10 cellular contexts compared by ENCODE assay signal in genomic region chr1:161531986-161532875, GRCh38. TPM values are rescaled to one million over a fixed set of nuclear protein-coding genes. Genes with fewer than 3 reads are reported as not detected.
A peak's percentile ranks its signal among the peaks of the same experiment; 100 is the strongest.
DNase-seq lines count a peak whose midpoint lies in the region; ATAC-seq and TF ChIP-seq lines count a peak whose summit lies in the region.
"Had no signal": no experiment of that assay in that cellular context is flagged by ENCODE, and none has a peak within 500 bp of the region (broad histone marks: within the 10 kb centered on the region; RNA-seq: fewer than 3 reads in every experiment).

No MANE protein-coding gene starts in this region.

- no peak for ATAC-seq in activated naive CD8-positive, alpha-beta T cell treated with anti-CD3 and anti-CD28 coated beads, Interleukin-2, amount 10 ng/mL, durations not matched to agents 7 days and 5 days (ENCODE audit: low read depth)
- ATAC-seq in GM19023 (IDR thresholded peaks at IDR 0.05; ENCODE audit: unreplicated experiment), result no peak

- H3K27me3 Mint-ChIP-seq in T-helper 1 cell treated with Interleukin-12 subunit alpha and Interleukin-12 subunit beta and Interleukin-4 antibody, amounts not matched to agents 30 μg/mL and 1 μg/mL, for 36 hours (ENCODE audit: low read depth), result peaks cover 22% of the 10 kb centered on the region
- H3K27me3 Mint-ChIP-seq in activated naive CD8-positive, alpha-beta T cell treated with anti-CD3 and anti-CD28 coated beads, Interleukin-2, amount 10 ng/mL, durations not matched to agents 7 days and 5 days, result peaks cover 5% of the 10 kb centered on the region

- H3K9me3 ChIP-seq in iPS-15b (ENCODE audit: control insufficient read depth, insufficient read depth, low read length) (no peaks in the 10 kb centered on the region), stomach smooth muscle (ENCODE audit: control insufficient read depth in 2 of 2, low read length in 2 of 2) (no peaks in the 10 kb centered on the region)

- H3K4me1 ChIP-seq in iPS-15b (ENCODE audit: control insufficient read depth, insufficient read depth, low read length) (no peaks in the 10 kb centered on the region), stomach smooth muscle (ENCODE audit: control insufficient read depth, insufficient read depth, low read length) (no peaks in the 10 kb centered on the region)

- in situ Hi-C loops in GM13976 (cut with MboI; ENCODE audit: low sequenced_read_pairs, unreplicated experiment), result no loop called here

- no peak overlapping the region for H3K9ac ChIP-seq in iPS-15b (ENCODE audit: low read depth, low read length)
- peak overlapping the region in 1 of 2 donors; percentile 9 for H3K9ac ChIP-seq in stomach smooth muscle (ENCODE audit: low read length in 2 of 2)

- no peak overlapping the region for H3K27ac ChIP-seq in stomach smooth muscle (ENCODE audit: low read length)

- peaks cover 24% of the 10 kb centered on the region for H3K4me1 Mint-ChIP-seq in T-helper 1 cell treated with Interleukin-12 subunit alpha and Interleukin-12 subunit beta and Interleukin-4 antibody, amounts not matched to agents 30 μg/mL and 1 μg/mL, for 36 hours (ENCODE audit: low read depth)
- peaks cover 20% of the 10 kb centered on the region for H3K4me1 Mint-ChIP-seq in activated naive CD8-positive, alpha-beta T cell treated with anti-CD3 and anti-CD28 coated beads, Interleukin-2, amount 10 ng/mL, durations not matched to agents 7 days and 5 days

- H3K27me3 ChIP-seq in iPS-15b (ENCODE audit: control insufficient read depth, insufficient read depth, low read length), result peaks cover 22% of the 10 kb centered on the region
- no peaks in the 10 kb centered on the region for H3K27me3 ChIP-seq in stomach smooth muscle (ENCODE audit: control insufficient read depth in 1 of 2, insufficient read depth in 2 of 2, low read length in 2 of 2)

- peaks cover 13% of the 10 kb centered on the region for H3K36me3 Mint-ChIP-seq in T-helper 1 cell treated with Interleukin-12 subunit alpha and Interleukin-12 subunit beta and Interleukin-4 antibody, amounts not matched to agents 30 μg/mL and 1 μg/mL, for 36 hours (ENCODE audit: low read depth)
- no peaks in the 10 kb centered on the region for H3K36me3 Mint-ChIP-seq in activated naive CD8-positive, alpha-beta T cell treated with anti-CD3 and anti-CD28 coated beads, Interleukin-2, amount 10 ng/mL, durations not matched to agents 7 days and 5 days

- H3K36me3 ChIP-seq in iPS-15b (ENCODE audit: control insufficient read depth, insufficient read depth, low read length), result no peaks in the 10 kb centered on the region
- H3K36me3 ChIP-seq in stomach smooth muscle (ENCODE audit: control insufficient read depth in 2 of 2, insufficient read depth in 2 of 2, low read length in 2 of 2), result no peaks in the 10 kb centered on the region

- DNase-seq in T-helper 1 cell, result no peak
- no peak for DNase-seq in activated naive CD8-positive, alpha-beta T cell treated with anti-CD3 and anti-CD28 coated beads, Interleukin-2, amount 10 ng/mL, durations not matched to agents 7 days and 5 days
- no peak for DNase-seq in GM13976 (ENCODE audit: low spot score)
- no peak for DNase-seq in 8988T
- DNase-seq: NCI-H524 had no signal

- peak overlapping the region; percentile 18 for H3K4me3 Mint-ChIP-seq in T-helper 1 cell treated with Interleukin-12 subunit alpha and Interleukin-12 subunit beta and Interleukin-4 antibody, amounts not matched to agents 30 μg/mL and 1 μg/mL, for 36 hours
- H3K4me3 Mint-ChIP-seq in activated naive CD8-positive, alpha-beta T cell treated with anti-CD3 and anti-CD28 coated beads, Interleukin-2, amount 10 ng/mL, durations not matched to agents 7 days and 5 days, result peak overlapping the region; percentile 27

- no peaks in the 10 kb centered on the region for H3K9me3 Mint-ChIP-seq in T-helper 1 cell treated with Interleukin-12 subunit alpha and Interleukin-12 subunit beta and Interleukin-4 antibody, amounts not matched to agents 30 μg/mL and 1 μg/mL, for 36 hours
- no peaks in the 10 kb centered on the region for H3K9me3 Mint-ChIP-seq in activated naive CD8-positive, alpha-beta T cell treated with anti-CD3 and anti-CD28 coated beads, Interleukin-2, amount 10 ng/mL, durations not matched to agents 7 days and 5 days
- H3K9me3 Mint-ChIP-seq: central memory CD8-positive, alpha-beta T cell had no signal

- no peak for TF ChIP-seq CTCF in GM13976 (IDR thresholded peaks at IDR 0.05; ENCODE audit: borderline replicate concordance, control extremely low read depth, extremely low read depth, insufficient read depth, missing control alignments)

- H3K4me3 ChIP-seq in iPS-15b (ENCODE audit: low read depth, low read length) (peak overlapping the region; percentile 72), stomach smooth muscle (ENCODE audit: low read length in 2 of 2) (peak overlapping the region; percentile 43 to 80)

- H3K27ac Mint-ChIP-seq in T-helper 1 cell treated with Interleukin-12 subunit alpha and Interleukin-12 subunit beta and Interleukin-4 antibody, amounts not matched to agents 30 μg/mL and 1 μg/mL, for 36 hours, result peak overlapping the region; percentile 55
- H3K27ac Mint-ChIP-seq in activated naive CD8-positive, alpha-beta T cell treated with anti-CD3 and anti-CD28 coated beads, Interleukin-2, amount 10 ng/mL, durations not matched to agents 7 days and 5 days, result peak overlapping the region; percentile 44

- POLR2A ChIA-PET in activated naive CD8-positive, alpha-beta T cell treated with anti-CD3 and anti-CD28 coated beads, Interleukin-2, amount 10 ng/mL, durations not matched to agents 7 days and 5 days (lab: Charles Lee), result interaction anchor here (1.8 kb wide), 1 partner anchor 195 kb away, joined by 4 read pairs; no protein-coding TSS in a partner anchor

RNA-seq across cellular contexts. Expression of gene HSPA6, which starts 7.9 kb away (rescaled TPM):
- 1 to 10 TPM; 1.2 to 1.4 TPM for total RNA-seq in activated naive CD8-positive, alpha-beta T cell treated with anti-CD3 and anti-CD28 coated beads, Interleukin-2, amount 10 ng/mL, durations not matched to agents 7 days and 5 days

RNA-seq across cellular contexts. Expression of gene FCGR3A, which starts 17.4 kb away (rescaled TPM):
- total RNA-seq in activated naive CD8-positive, alpha-beta T cell treated with anti-CD3 and anti-CD28 coated beads, Interleukin-2, amount 10 ng/mL, durations not matched to agents 7 days and 5 days, result 1 to 10 TPM; 1.9 to 2.3 TPM

RNA-seq across cellular contexts. Expression of gene FCGR2A, which starts 27.0 kb away (rescaled TPM):
- total RNA-seq in activated naive CD8-positive, alpha-beta T cell treated with anti-CD3 and anti-CD28 coated beads, Interleukin-2, amount 10 ng/mL, durations not matched to agents 7 days and 5 days, result 1 to 10 TPM; 1.3 to 2.4 TPM
